In genomic region chr14:44873536-44873935, GRCh38 we compare ENCODE assay signal across 16 cellular contexts.
DNase-seq lines count a peak whose midpoint lies in the region; ATAC-seq and TF ChIP-seq lines count a peak whose summit lies in the region.
"Had no signal": no experiment of that assay in that cellular context is flagged by ENCODE, and none has a peak within 500 bp of the region (broad histone marks: within the 10 kb centered on the region; RNA-seq: fewer than 3 reads in every experiment).

No MANE protein-coding gene starts in this region.

- H3K9me3 ChIP-seq in iPS-18a (ENCODE audit: control insufficient read depth, low read depth, low read length): no peaks in the 10 kb centered on the region
- no peaks in the 10 kb centered on the region for H3K9me3 ChIP-seq in prostate gland
- no peaks in the 10 kb centered on the region for H3K9me3 ChIP-seq in right atrium auricular region

- intact Hi-C loops in prostate gland (cut with DNase I): no loop called here

- H3K36me3 Mint-ChIP-seq in type B pancreatic cell: no peaks in the 10 kb centered on the region

- peak overlapping the region; percentile 53 for H3K4me3 ChIP-seq in H7 (ENCODE audit: insufficient read depth, low read depth, low read length)
- H3K4me3 ChIP-seq in iPS-18a (ENCODE audit: low read length): peak overlapping the region; percentile 27
- no peak overlapping the region for H3K4me3 ChIP-seq in prostate gland
- no peak overlapping the region for H3K4me3 ChIP-seq in right atrium auricular region

- H3K27me3 Mint-ChIP-seq in type B pancreatic cell: no peaks in the 10 kb centered on the region

- H3K27ac ChIP-seq in iPS-18a (ENCODE audit: low read length): no peak overlapping the region
- H3K27ac ChIP-seq in prostate gland: no peak overlapping the region
- no peak overlapping the region for H3K27ac ChIP-seq in right atrium auricular region

- H3K9me3 Mint-ChIP-seq in type B pancreatic cell: no peaks in the 10 kb centered on the region

- no peak overlapping the region for H3K9ac ChIP-seq in iPS-18a (ENCODE audit: low read length)

- ATAC-seq in HG02840 (IDR thresholded peaks at IDR 0.05; ENCODE audit: low FRiP score, unreplicated experiment): no peak

- TF ChIP-seq POLR2A in prostate gland (IDR thresholded peaks at IDR 0.05): no peak

- H3K27ac Mint-ChIP-seq in type B pancreatic cell: no peak overlapping the region
- H3K27ac Mint-ChIP-seq: CD8-positive, alpha-beta memory T cell had no signal

- H3K4me3 Mint-ChIP-seq in type B pancreatic cell: peak overlapping the region; percentile 6
- H3K4me3 Mint-ChIP-seq: CD8-positive, alpha-beta memory T cell had no signal

- no peak for DNase-seq in H7
- peak; percentile 0 for DNase-seq in NCI-H510A (lab: John Stamatoyannopoulos, UW)
- DNase-seq in type B pancreatic cell (ENCODE audit: extremely low spot score, unreplicated experiment): no peak
- DNase-seq in prostate gland (ENCODE audit: low spot score): no peak
- DNase-seq in right atrium auricular region (ENCODE audit: low spot score): no peak
- DNase-seq: CD8-positive, alpha-beta memory T cell; DMS 273 treated with DMSO at 0.1 percent for 48 hours; EL; HCEC 1CT; KG1; NCI-H1092 treated with DMSO at 0.1 percent for 48 hours; NCI-H187 treated with DMSO at 0.1 percent for 48 hours; NCI-H446; SIG-M5 had no signal

- H3K36me3 ChIP-seq in H7 (replicated peaks; ENCODE audit: control insufficient read depth, insufficient read depth, low read length) (no peaks in the 10 kb centered on the region), iPS-18a (ENCODE audit: control insufficient read depth, low read depth, low read length) (no peaks in the 10 kb centered on the region), prostate gland (no peaks in the 10 kb centered on the region), right atrium auricular region (no peaks in the 10 kb centered on the region)

- WGBS in prostate gland: 35% methylated on average over 10 of the region's 10 CpGs

- no peaks in the 10 kb centered on the region for H3K4me1 Mint-ChIP-seq in type B pancreatic cell (ENCODE audit: unreplicated experiment)
- H3K4me1 Mint-ChIP-seq: CD8-positive, alpha-beta memory T cell had no signal

- H3K4me1 ChIP-seq in iPS-18a (ENCODE audit: control insufficient read depth, low read depth, low read length): no peaks in the 10 kb centered on the region
- no peaks in the 10 kb centered on the region for H3K4me1 ChIP-seq in prostate gland (replicated peaks)
- no peaks in the 10 kb centered on the region for H3K4me1 ChIP-seq in right atrium auricular region

- TF ChIP-seq CTCF in type B pancreatic cell (conservative IDR thresholded peaks at IDR 0.05) (no peak), prostate gland (IDR thresholded peaks at IDR 0.05) (no peak), right atrium auricular region (IDR thresholded peaks at IDR 0.05) (no peak)

- no peaks in the 10 kb centered on the region for H3K27me3 ChIP-seq in H7 (ENCODE audit: control insufficient read depth, insufficient read depth, low read length)
- H3K27me3 ChIP-seq in iPS-18a (ENCODE audit: control insufficient read depth, insufficient read depth, low read length): no peaks in the 10 kb centered on the region
- H3K27me3 ChIP-seq in prostate gland (replicated peaks; ENCODE audit: insufficient read depth): no peaks in the 10 kb centered on the region
- H3K27me3 ChIP-seq in right atrium auricular region: no peaks in the 10 kb centered on the region

Comparison
In these comparisons a context has a peak if more than half of its experiments do, and no peak if none do; other contexts are left out.
1. H3K4me3 ChIP-seq: peak in H7 (single experiment) and iPS-18a (single experiment); none in prostate gland (0 of 2) and right atrium auricular region (0 of 2).